In the genomic region with DNA sequence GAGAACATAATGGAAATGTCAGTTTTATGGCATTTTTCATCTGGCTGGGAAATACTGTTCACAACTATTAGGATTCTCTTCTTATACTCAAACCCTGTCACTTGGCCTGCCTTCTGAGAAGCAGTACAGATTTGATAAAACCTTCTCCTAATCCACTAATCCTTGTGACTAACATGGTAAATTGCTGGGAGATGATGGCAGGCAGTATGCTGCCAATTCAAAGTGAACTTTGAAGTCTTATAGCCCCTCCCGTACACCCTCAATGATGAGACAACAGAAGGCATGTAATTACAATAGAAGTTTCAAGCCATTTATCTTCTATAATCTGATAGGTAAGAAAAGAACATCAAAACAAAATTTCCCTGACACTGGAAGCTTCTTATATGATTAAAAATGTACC, we compare ENCODE assay signal across 29 cellular contexts.
"Had no signal": no experiment of that assay in that cellular context is flagged by ENCODE, and none has a peak within 500 bp of the region (broad histone marks: within the 10 kb centered on the region; RNA-seq: fewer than 3 reads in every experiment).

No MANE protein-coding gene starts in this region.

- H3K27ac Mint-ChIP-seq: activated B cell treated with CpG ODN at 0.5 μM for 24 hours; activated CD4-positive, alpha-beta T cell treated with anti-CD3 and anti-CD28 coated beads for 36 hours; activated naive CD4-positive, alpha-beta T cell treated with anti-CD3 and anti-CD28 coated beads, Interleukin-2, amount 50 U/mL, for 72 hours; activated T-cell treated with anti-CD3 and anti-CD28 coated beads, Interleukin-2, amount 50 U/mL, for 24 hours; activated T-helper 17 cell treated with anti-CD3 and anti-CD28 coated beads, Interleukin-2, amount 50 U/mL, for 72 hours; effector memory CD8-positive, alpha-beta T cell; naive B cell; stimulated activated naive B cell treated with anti-CD40 and anti-IgM and Interleukin-4, amounts not matched to agents 10 μg/mL and 1 μg/mL and 100 μg/mL, for 72 hours had no signal

- H3K36me3 Mint-ChIP-seq: activated naive CD4-positive, alpha-beta T cell treated with anti-CD3 and anti-CD28 coated beads, Interleukin-2, amount 50 U/mL, for 72 hours had no signal

- H3K4me3 Mint-ChIP-seq: activated B cell treated with CpG ODN at 0.5 μM for 24 hours; activated CD4-positive, alpha-beta T cell treated with anti-CD3 and anti-CD28 coated beads for 36 hours; activated T-cell treated with anti-CD3 and anti-CD28 coated beads, Interleukin-2, amount 50 U/mL, for 24 hours; activated T-helper 17 cell treated with anti-CD3 and anti-CD28 coated beads, Interleukin-2, amount 50 U/mL, for 72 hours; effector memory CD8-positive, alpha-beta T cell; naive B cell; neural crest cell; stimulated activated naive B cell treated with anti-CD40 and anti-IgM and Interleukin-4, amounts not matched to agents 10 μg/mL and 1 μg/mL and 100 μg/mL, for 72 hours had no signal

- ATAC-seq: activated CD4-positive, alpha-beta T cell treated with anti-CD3 and anti-CD28 coated beads for 36 hours; activated naive CD4-positive, alpha-beta T cell treated with anti-CD3 and anti-CD28 coated beads, Interleukin-2, amount 50 U/mL, for 72 hours; activated T-helper 17 cell treated with anti-CD3 and anti-CD28 coated beads, Interleukin-2, amount 50 U/mL, for 72 hours; effector memory CD8-positive, alpha-beta T cell; esophagus mucosa; gastrocnemius medialis; lower lobe of right lung; sciatic nerve; stimulated activated naive B cell treated with anti-CD40 and anti-IgM and Interleukin-4, amounts not matched to agents 10 μg/mL and 1 μg/mL and 100 μg/mL, for 72 hours had no signal

- H3K4me1 Mint-ChIP-seq: activated B cell treated with CpG ODN at 0.5 μM for 24 hours; activated CD4-positive, alpha-beta T cell treated with anti-CD3 and anti-CD28 coated beads for 36 hours; activated T-helper 17 cell treated with anti-CD3 and anti-CD28 coated beads, Interleukin-2, amount 50 U/mL, for 72 hours; neural crest cell; stimulated activated naive B cell treated with anti-CD40 and anti-IgM and Interleukin-4, amounts not matched to agents 10 μg/mL and 1 μg/mL and 100 μg/mL, for 72 hours had no signal

- H3K27me3 Mint-ChIP-seq: activated B cell treated with CpG ODN at 0.5 μM for 24 hours; activated CD4-positive, alpha-beta T cell treated with anti-CD3 and anti-CD28 coated beads for 36 hours; activated T-cell treated with anti-CD3 and anti-CD28 coated beads, Interleukin-2, amount 50 U/mL, for 24 hours; activated T-helper 17 cell treated with anti-CD3 and anti-CD28 coated beads, Interleukin-2, amount 50 U/mL, for 72 hours; effector memory CD8-positive, alpha-beta T cell; naive B cell; stimulated activated naive B cell treated with anti-CD40 and anti-IgM and Interleukin-4, amounts not matched to agents 10 μg/mL and 1 μg/mL and 100 μg/mL, for 72 hours had no signal

- H3K9me3 ChIP-seq: ascending aorta, gastrocnemius medialis, lower lobe of right lung, transverse colon, vagina had no signal

- H3K9me3 Mint-ChIP-seq: activated B cell treated with CpG ODN at 0.5 μM for 24 hours; activated naive CD4-positive, alpha-beta T cell treated with anti-CD3 and anti-CD28 coated beads, Interleukin-2, amount 50 U/mL, for 72 hours; activated T-cell treated with anti-CD3 and anti-CD28 coated beads, Interleukin-2, amount 50 U/mL, for 24 hours; activated T-helper 17 cell treated with anti-CD3 and anti-CD28 coated beads, Interleukin-2, amount 50 U/mL, for 72 hours; effector memory CD8-positive, alpha-beta T cell; naive B cell; neural crest cell; stimulated activated naive B cell treated with anti-CD40 and anti-IgM and Interleukin-4, amounts not matched to agents 10 μg/mL and 1 μg/mL and 100 μg/mL, for 72 hours had no signal

- H3K27me3 ChIP-seq: ascending aorta, brain microvascular endothelial cell, dorsolateral prefrontal cortex, gastrocnemius medialis, transverse colon, vagina had no signal

- H3K4me3 ChIP-seq: ascending aorta, dorsolateral prefrontal cortex, gastrocnemius medialis, lower lobe of right lung, transverse colon, vagina had no signal

- FAIRE-seq: endothelial cell of umbilical vein, keratinocyte had no signal

- DNase-seq: activated B cell treated with CpG ODN at 0.5 μM for 24 hours; activated CD4-positive, alpha-beta T cell treated with anti-CD3 and anti-CD28 coated beads for 36 hours; activated CD4-positive, alpha-beta T cell treated with anti-CD3 and anti-CD28 coated beads, Interleukin-2, amount 50 U/mL, for 4 hours; activated CD8-positive, alpha-beta memory T cell treated with anti-CD3 and anti-CD28 coated beads for 24 hours; activated CD8-positive, alpha-beta memory T cell treated with anti-CD3 and anti-CD28 coated beads, Interleukin-2, amount 50 U/mL, for 4 hours; activated T-cell treated with anti-CD3 and anti-CD28 coated beads, Interleukin-2, amount 50 U/mL, for 24 hours; brain microvascular endothelial cell; caudate nucleus; dorsolateral prefrontal cortex; effector memory CD8-positive, alpha-beta T cell; gastrocnemius medialis; lower lobe of right lung; mesendoderm; naive B cell; posterior cingulate gyrus; stimulated activated CD4-positive, alpha-beta T cell treated with anti-CD3 and anti-CD28 coated beads, Interleukin-2, amount 100 ng/mL, for 48 hours; stimulated activated CD8-positive, alpha-beta memory T cell treated with anti-CD3 and anti-CD28 coated beads, Interleukin-4, amount 100 ng/mL, for 48 hours; stimulated activated naive B cell treated with anti-CD40 and anti-IgM and Interleukin-4, amounts not matched to agents 10 μg/mL and 1 μg/mL and 100 μg/mL, for 72 hours; T-helper 9 cell; transverse colon had no signal

- H3K4me1 ChIP-seq: ascending aorta, gastrocnemius medialis, lower lobe of right lung, vagina had no signal

- H3K27ac ChIP-seq: ascending aorta, brain microvascular endothelial cell, dorsolateral prefrontal cortex, gastrocnemius medialis, lower lobe of right lung, transverse colon, vagina had no signal

- H3K36me3 ChIP-seq: ascending aorta, brain microvascular endothelial cell, gastrocnemius medialis, lower lobe of right lung, transverse colon, vagina had no signal
